In genomic region chr15:23303654-23304053, GRCh38 we compare ENCODE assay signal across 11 cellular contexts. TPM values are rescaled to one million over a fixed set of nuclear protein-coding genes. Genes with fewer than 3 reads are reported as not detected.
DNase-seq lines count a peak whose midpoint lies in the region; ATAC-seq and TF ChIP-seq lines count a peak whose summit lies in the region.
"Not testable (repeated sequence)": the region's sequence is repeated elsewhere in the genome, so short reads cannot be mapped to it uniquely, and the experiment has no call there.
"Had no signal": no experiment of that assay in that cellular context is flagged by ENCODE, and none has a peak within 500 bp of the region (broad histone marks: within the 10 kb centered on the region; RNA-seq: fewer than 3 reads in every experiment).

No MANE protein-coding gene starts in this region.

- not testable (repeated sequence) for H3K27me3 Mint-ChIP-seq in activated naive CD4-positive, alpha-beta T cell treated with anti-CD3 and anti-CD28 coated beads for 36 hours (ENCODE audit: low read depth); endothelial cell (ENCODE audit: unreplicated experiment); type B pancreatic cell

- intact Hi-C loops in activated naive CD4-positive, alpha-beta T cell treated with anti-CD3 and anti-CD28 coated beads for 36 hours (cut with micrococcal nuclease); posterior vena cava (cut with DNase I): not testable (repeated sequence)

- not testable (repeated sequence) for H3K9me3 ChIP-seq in ES-I3 (ENCODE audit: control insufficient read depth, insufficient read depth, low read length)

- H3K9ac ChIP-seq in ES-I3 (ENCODE audit: low read depth, low read length): peak overlapping the region; percentile 53; the same call in 1 of the 2 replicates

- CTCF ChIA-PET in activated naive CD4-positive, alpha-beta T cell treated with anti-CD3 and anti-CD28 coated beads for 36 hours (lab: Charles Lee): not testable (repeated sequence)

- peaks cover 25% of the 10 kb centered on the region for H3K4me1 Mint-ChIP-seq in activated naive CD4-positive, alpha-beta T cell treated with anti-CD3 and anti-CD28 coated beads for 36 hours (ENCODE audit: low read depth)
- peaks cover 14% of the 10 kb centered on the region for H3K4me1 Mint-ChIP-seq in endothelial cell (ENCODE audit: unreplicated experiment)
- not testable (repeated sequence) for H3K4me1 Mint-ChIP-seq in type B pancreatic cell (ENCODE audit: unreplicated experiment)

- DNase-seq in T follicular helper cell (ENCODE audit: low read depth): peak; percentile 11
- not testable (repeated sequence) for DNase-seq in activated naive CD4-positive, alpha-beta T cell treated with anti-CD3 and anti-CD28 coated beads for 36 hours; type B pancreatic cell (ENCODE audit: extremely low spot score, unreplicated experiment)
- peak; percentile 46 for DNase-seq in endothelial cell (ENCODE audit: low spot score)
- peak; percentile 17 for DNase-seq in iris pigment epithelial cell (ENCODE audit: low read depth)
- DNase-seq in posterior vena cava (ENCODE audit: low spot score): peak; percentile 77

- H3K4me1 ChIP-seq in ES-I3 (ENCODE audit: insufficient read depth, low read length): not testable (repeated sequence)

- not testable (repeated sequence) for H3K36me3 Mint-ChIP-seq in activated naive CD4-positive, alpha-beta T cell treated with anti-CD3 and anti-CD28 coated beads for 36 hours (ENCODE audit: low read depth); endothelial cell (ENCODE audit: low read depth, unreplicated experiment); type B pancreatic cell

- H3K4me3 Mint-ChIP-seq in activated naive CD4-positive, alpha-beta T cell treated with anti-CD3 and anti-CD28 coated beads for 36 hours: peak overlapping the region; percentile 84
- H3K4me3 Mint-ChIP-seq in endothelial cell (ENCODE audit: unreplicated experiment) (peak overlapping the region; percentile 95), type B pancreatic cell (peak overlapping the region; percentile 92)

- ATAC-seq in HG03175 (IDR thresholded peaks at IDR 0.05; ENCODE audit: unreplicated experiment): peak; percentile 41

- not testable (repeated sequence) for TF ChIP-seq CTCF in endothelial cell (IDR thresholded peaks at IDR 0.05; ENCODE audit: unreplicated experiment); type B pancreatic cell (conservative IDR thresholded peaks at IDR 0.05)

- not testable (repeated sequence) for H3K36me3 ChIP-seq in ES-I3 (ENCODE audit: insufficient read depth, low read length)

- H3K27ac Mint-ChIP-seq in activated naive CD4-positive, alpha-beta T cell treated with anti-CD3 and anti-CD28 coated beads for 36 hours; endothelial cell (ENCODE audit: unreplicated experiment); type B pancreatic cell: not testable (repeated sequence)

- not testable (repeated sequence) for H3K9me3 Mint-ChIP-seq in activated naive CD4-positive, alpha-beta T cell treated with anti-CD3 and anti-CD28 coated beads for 36 hours; endothelial cell (ENCODE audit: unreplicated experiment); type B pancreatic cell

RNA-seq across cellular contexts. Expression of gene GOLGA6L26, which starts 30.3 kb away (rescaled TPM):
- not detected for total RNA-seq in activated naive CD4-positive, alpha-beta T cell treated with anti-CD3 and anti-CD28 coated beads for 36 hours
- total RNA-seq in endothelial cell (ENCODE audit: unreplicated experiment) (not detected), posterior vena cava (not detected), type B pancreatic cell (ENCODE audit: low replicate concordance) (not detected in 2 replicates)
- total RNA-seq: cardiac septum, H4, omental fat pad had no signal

RNA-seq across cellular contexts. Expression of gene GOLGA8S, which starts 50.9 kb away (rescaled TPM):
- total RNA-seq in activated naive CD4-positive, alpha-beta T cell treated with anti-CD3 and anti-CD28 coated beads for 36 hours: under 1 TPM in 1 of 2 experiments, not detected in 1; 0.05 TPM
- total RNA-seq in endothelial cell (ENCODE audit: unreplicated experiment): 0.28 TPM
- under 1 TPM; 0.38 to 0.60 TPM for total RNA-seq in posterior vena cava
- 0.19 TPM in 1 of 2 replicates, not detected in the other for total RNA-seq in type B pancreatic cell (ENCODE audit: low replicate concordance)
- total RNA-seq: H4 had no signal
